ENCODE assay signal across 28 cellular contexts in genomic region chr3:60490992-60491391, GRCh38.
"Had no signal": no experiment of that assay in that cellular context is flagged by ENCODE, and none has a peak within 500 bp of the region (broad histone marks: within the 10 kb centered on the region; RNA-seq: fewer than 3 reads in every experiment).

No MANE protein-coding gene starts in this region.

- H3K36me3 Mint-ChIP-seq: neural progenitor cell; stimulated activated effector memory CD8-positive, alpha-beta T cell treated with anti-CD3 and anti-CD28 coated beads, Interleukin-12 subunit alpha, Interleukin-12 subunit beta, amount 100 ng/mL, for 72 hours; stimulated activated naive B cell treated with anti-CD40 and anti-IgM and Interleukin-4, amounts not matched to agents 10 μg/mL and 1 μg/mL and 100 μg/mL, for 72 hours had no signal

- H3K36me3 ChIP-seq: neural progenitor cell, ovary, right lobe of liver, sigmoid colon, stomach, thoracic aorta, thyroid gland, tibial nerve, upper lobe of left lung, vagina had no signal

- H3K4me3 ChIP-seq: neural progenitor cell, ovary, psoas muscle, right lobe of liver, sigmoid colon, stomach, thoracic aorta, thyroid gland, tibial nerve, upper lobe of left lung, vagina had no signal

- ATAC-seq: psoas muscle; right cardiac atrium; right lobe of liver; stimulated activated effector memory CD8-positive, alpha-beta T cell treated with anti-CD3 and anti-CD28 coated beads, Interleukin-12 subunit alpha, Interleukin-12 subunit beta, amount 100 ng/mL, for 72 hours; stimulated activated naive B cell treated with anti-CD40 and anti-IgM and Interleukin-4, amounts not matched to agents 10 μg/mL and 1 μg/mL and 100 μg/mL, for 72 hours had no signal

- DNase-seq: occipital lobe; ovary; posterior cingulate gyrus; psoas muscle; right cardiac atrium; right lobe of liver; sigmoid colon; small intestine; stimulated activated CD4-positive, alpha-beta T cell treated with anti-CD3 and anti-CD28 coated beads, Interleukin-15, amount 100 ng/mL, for 24 hours; stimulated activated CD4-positive, alpha-beta T cell treated with anti-CD3 and anti-CD28 coated beads, Interleukin-2, amount 100 ng/mL, for 24 hours; stimulated activated CD4-positive, alpha-beta T cell treated with anti-CD3 and anti-CD28 coated beads, Interleukin-2, amount 100 ng/mL, for 48 hours; stimulated activated CD4-positive, alpha-beta T cell treated with anti-CD3 and anti-CD28 coated beads, Interleukin-4, amount 100 ng/mL, for 24 hours; stimulated activated naive B cell treated with anti-CD40 and anti-IgM and Interleukin-4, amounts not matched to agents 10 μg/mL and 1 μg/mL and 100 μg/mL, for 72 hours; stimulated activated naive CD4-positive, alpha-beta T cell treated with Interleukin-2 at 50 U/mL for 16 hours; stomach; thyroid gland; trophoblast cell; upper lobe of left lung had no signal

- H3K4me3 Mint-ChIP-seq: nephron; neural progenitor cell; stimulated activated effector memory CD8-positive, alpha-beta T cell treated with anti-CD3 and anti-CD28 coated beads, Interleukin-12 subunit alpha, Interleukin-12 subunit beta, amount 100 ng/mL, for 72 hours; stimulated activated naive B cell treated with anti-CD40 and anti-IgM and Interleukin-4, amounts not matched to agents 10 μg/mL and 1 μg/mL and 100 μg/mL, for 72 hours; stimulated activated naive CD8-positive, alpha-beta T cell treated with anti-CD3 and anti-CD28 coated beads, Interleukin-15, Interleukin-2, amounts not matched to agents 100 ng/mL and 50 ng/mL, for 24 hours had no signal

- H3K9ac ChIP-seq: neural progenitor cell, parathyroid adenoma had no signal

- H3K9me3 Mint-ChIP-seq: nephron; neural progenitor cell; stimulated activated effector memory CD8-positive, alpha-beta T cell treated with anti-CD3 and anti-CD28 coated beads, Interleukin-12 subunit alpha, Interleukin-12 subunit beta, amount 100 ng/mL, for 72 hours; stimulated activated naive CD8-positive, alpha-beta T cell treated with anti-CD3 and anti-CD28 coated beads, Interleukin-15, Interleukin-2, amounts not matched to agents 100 ng/mL and 50 ng/mL, for 24 hours had no signal

- H3K27me3 ChIP-seq: neural progenitor cell, ovary, right lobe of liver, sigmoid colon, stomach, thyroid gland, tibial nerve, upper lobe of left lung, vagina had no signal

- H3K27me3 Mint-ChIP-seq: progenitor cell of endocrine pancreas; stimulated activated naive B cell treated with anti-CD40 and anti-IgM and Interleukin-4, amounts not matched to agents 10 μg/mL and 1 μg/mL and 100 μg/mL, for 72 hours; stimulated activated naive CD8-positive, alpha-beta T cell treated with anti-CD3 and anti-CD28 coated beads, Interleukin-15, Interleukin-2, amounts not matched to agents 100 ng/mL and 50 ng/mL, for 24 hours had no signal

- H2AFZ ChIP-seq: neural progenitor cell, parathyroid adenoma had no signal

- H3K4me2 ChIP-seq: neural progenitor cell had no signal

- H3K4me1 Mint-ChIP-seq: nephron; neural progenitor cell; stimulated activated effector memory CD8-positive, alpha-beta T cell treated with anti-CD3 and anti-CD28 coated beads, Interleukin-12 subunit alpha, Interleukin-12 subunit beta, amount 100 ng/mL, for 72 hours had no signal

- H3K9me3 ChIP-seq: ovary, psoas muscle, right lobe of liver, sigmoid colon, stomach, thoracic aorta, thyroid gland, tibial nerve, upper lobe of left lung, vagina had no signal

- FAIRE-seq: small intestine, urothelium cell line had no signal

- H3K79me2 ChIP-seq: parathyroid adenoma had no signal

- H3K4me1 ChIP-seq: neural progenitor cell, parathyroid adenoma, psoas muscle, right lobe of liver, sigmoid colon, thyroid gland, tibial nerve, vagina had no signal

- H3K27ac Mint-ChIP-seq: nephron; neural progenitor cell; progenitor cell of endocrine pancreas; stimulated activated effector memory CD8-positive, alpha-beta T cell treated with anti-CD3 and anti-CD28 coated beads, Interleukin-12 subunit alpha, Interleukin-12 subunit beta, amount 100 ng/mL, for 72 hours; stimulated activated naive B cell treated with anti-CD40 and anti-IgM and Interleukin-4, amounts not matched to agents 10 μg/mL and 1 μg/mL and 100 μg/mL, for 72 hours; stimulated activated naive CD8-positive, alpha-beta T cell treated with anti-CD3 and anti-CD28 coated beads, Interleukin-15, Interleukin-2, amounts not matched to agents 100 ng/mL and 50 ng/mL, for 24 hours had no signal

- H3K27ac ChIP-seq: neural progenitor cell, ovary, parathyroid adenoma, psoas muscle, right lobe of liver, sigmoid colon, stomach, thoracic aorta, thyroid gland, tibial nerve, upper lobe of left lung, vagina had no signal
